25 cellular contexts compared by ENCODE assay signal in genomic region chr12:3238196-3238595, GRCh38.
A peak's percentile ranks its signal among the peaks of the same experiment; 100 is the strongest.
DNase-seq lines count a peak whose midpoint lies in the region; ATAC-seq and TF ChIP-seq lines count a peak whose summit lies in the region.
"Had no signal": no experiment of that assay in that cellular context is flagged by ENCODE, and none has a peak within 500 bp of the region (broad histone marks: within the 10 kb centered on the region; RNA-seq: fewer than 3 reads in every experiment).

No MANE protein-coding gene starts in this region.

- H3K4me1 Mint-ChIP-seq in endothelial cell (ENCODE audit: unreplicated experiment) (peaks cover 15% of the 10 kb centered on the region), nephron progenitor cell (peaks cover 84% of the 10 kb centered on the region)
- no peaks in the 10 kb centered on the region for H3K4me1 Mint-ChIP-seq in stimulated activated naive CD8-positive, alpha-beta T cell treated with anti-CD3 and anti-CD28 coated beads, Interleukin-15, amount 100 ng/mL, for 72 hours
- H3K4me1 Mint-ChIP-seq: CD4-positive, alpha-beta memory T cell had no signal

- H3K9me3 Mint-ChIP-seq in endothelial cell (ENCODE audit: unreplicated experiment), result no peaks in the 10 kb centered on the region
- H3K9me3 Mint-ChIP-seq in nephron progenitor cell, result no peaks in the 10 kb centered on the region
- H3K9me3 Mint-ChIP-seq in stimulated activated naive CD8-positive, alpha-beta T cell treated with anti-CD3 and anti-CD28 coated beads, Interleukin-15, amount 100 ng/mL, for 72 hours, result no peaks in the 10 kb centered on the region
- H3K9me3 Mint-ChIP-seq: CD4-positive, alpha-beta memory T cell had no signal

- no peak for TF ChIP-seq CTCF in endothelial cell (IDR thresholded peaks at IDR 0.05; ENCODE audit: unreplicated experiment)
- no peak for TF ChIP-seq CTCF in nephron progenitor cell (IDR thresholded peaks at IDR 0.05)

- ATAC-seq in left ventricle myocardium superior (no peak), Right ventricle myocardium inferior (no peak), HG02938 (IDR thresholded peaks at IDR 0.05; ENCODE audit: unreplicated experiment) (no peak)
- ATAC-seq in stimulated activated naive CD8-positive, alpha-beta T cell treated with anti-CD3 and anti-CD28 coated beads, Interleukin-15, amount 100 ng/mL, for 72 hours, result no peak
- ATAC-seq: GM12878, K562 had no signal

- peak overlapping the region; percentile 53 for H3K4me3 Mint-ChIP-seq in endothelial cell (ENCODE audit: unreplicated experiment)
- H3K4me3 Mint-ChIP-seq in nephron progenitor cell, result peak overlapping the region; percentile 37
- no peak overlapping the region for H3K4me3 Mint-ChIP-seq in stimulated activated naive CD8-positive, alpha-beta T cell treated with anti-CD3 and anti-CD28 coated beads, Interleukin-15, amount 100 ng/mL, for 72 hours
- H3K4me3 Mint-ChIP-seq: CD4-positive, alpha-beta memory T cell had no signal

- H3K27me3 Mint-ChIP-seq in endothelial cell (ENCODE audit: unreplicated experiment) (peaks cover 20% of the 10 kb centered on the region), nephron progenitor cell (ENCODE audit: low read depth, poor library complexity) (peaks cover 5% of the 10 kb centered on the region)
- H3K27me3 Mint-ChIP-seq in stimulated activated naive CD8-positive, alpha-beta T cell treated with anti-CD3 and anti-CD28 coated beads, Interleukin-15, amount 100 ng/mL, for 72 hours, result peaks cover 15% of the 10 kb centered on the region

- DNase-seq in left ventricle myocardium superior, result peak; percentile 25
- DNase-seq in Right ventricle myocardium inferior (ENCODE audit: missing footprints), result no peak
- DNase-seq in endothelial cell (ENCODE audit: low spot score), result no peak
- no peak for DNase-seq in nephron progenitor cell
- DNase-seq in activated CD8-positive, alpha-beta memory T cell treated with anti-CD3 and anti-CD28 coated beads for 24 hours, result no peak
- DNase-seq in stimulated activated naive CD8-positive, alpha-beta T cell treated with anti-CD3 and anti-CD28 coated beads, Interleukin-15, amount 100 ng/mL, for 72 hours, result no peak
- DNase-seq: CD4-positive, alpha-beta memory T cell; COR-L47; DMS79; EL; GDM1; GM23248; H7; Kasumi-1; MV-4-11; NCI-H1105; NCI-H1436 treated with DMSO at 0.1 percent for 48 hours; NCI-H187 treated with DMSO at 0.1 percent for 48 hours; NCI-H2107; NCI-H446; NCI-H524 treated with DMSO at 0.1 percent for 48 hours; NCI-H774 had no signal

- no peak overlapping the region for H3K27ac Mint-ChIP-seq in endothelial cell (ENCODE audit: unreplicated experiment)
- no peak overlapping the region for H3K27ac Mint-ChIP-seq in nephron progenitor cell
- H3K27ac Mint-ChIP-seq in stimulated activated naive CD8-positive, alpha-beta T cell treated with anti-CD3 and anti-CD28 coated beads, Interleukin-15, amount 100 ng/mL, for 72 hours, result no peak overlapping the region
- H3K27ac Mint-ChIP-seq: CD4-positive, alpha-beta memory T cell had no signal

- H3K36me3 Mint-ChIP-seq in endothelial cell (ENCODE audit: low read depth, unreplicated experiment) (peaks cover 19% of the 10 kb centered on the region), nephron progenitor cell (ENCODE audit: low read depth) (no peaks in the 10 kb centered on the region)
- H3K36me3 Mint-ChIP-seq: CD4-positive, alpha-beta memory T cell had no signal

- intact Hi-C loops in left ventricle myocardium superior (cut with micrococcal nuclease) (no loop called here), Right ventricle myocardium inferior (cut with DNase I) (no loop called here)

Comparison
In these comparisons a context has a peak if more than half of its experiments do, and no peak if none do; other contexts are left out.
1. H3K4me3 Mint-ChIP-seq: peak in endothelial cell (single experiment) and nephron progenitor cell (single experiment); none in stimulated activated naive CD8-positive, alpha-beta T cell treated with anti-CD3 and anti-CD28 coated beads, Interleukin-15, amount 100 ng/mL, for 72 hours (0 of 2).